Comparison of ENCODE assay signal across 22 cellular contexts in genomic region chr9:86705474-86705873, GRCh38.
DNase-seq lines count a peak whose midpoint lies in the region; ATAC-seq and TF ChIP-seq lines count a peak whose summit lies in the region.
"Had no signal": no experiment of that assay in that cellular context is flagged by ENCODE, and none has a peak within 500 bp of the region (broad histone marks: within the 10 kb centered on the region; RNA-seq: fewer than 3 reads in every experiment).

No MANE protein-coding gene starts in this region.

- H2AFZ ChIP-seq in smooth muscle cell (ENCODE audit: low read depth) = no peak overlapping the region
- H2AFZ ChIP-seq: PC-9 had no signal

- CTCF ChIA-PET in CD4-positive, alpha-beta T cell (lab: Charles Lee) = no interaction called here

- H3K4me2 ChIP-seq in smooth muscle cell = peak overlapping the region; percentile 3
- H3K4me2 ChIP-seq: PC-9 had no signal

- WGBS in smooth muscle cell (ENCODE audit: low lambda C conversion rate) = 59% methylated on average over 5 of the region's 5 CpGs

- H3K36me3 ChIP-seq in brain microvascular endothelial cell (replicated peaks) (no peaks in the 10 kb centered on the region), smooth muscle cell (ENCODE audit: low read depth) (no peaks in the 10 kb centered on the region)

- intact Hi-C loops in CD4-positive, alpha-beta T cell (cut with DNase I, micrococcal nuclease) = no loop called here

- peaks cover 22% of the 10 kb centered on the region for H3K27me3 Mint-ChIP-seq in CD4-positive, alpha-beta T cell
- H3K27me3 Mint-ChIP-seq: B cell had no signal

- H3K27me3 ChIP-seq in brain microvascular endothelial cell (replicated peaks) = no peaks in the 10 kb centered on the region
- H3K27me3 ChIP-seq in smooth muscle cell (ENCODE audit: low read depth) = no peaks in the 10 kb centered on the region
- no peaks in the 10 kb centered on the region for H3K27me3 ChIP-seq in CD4-positive, alpha-beta T cell (ENCODE audit: control insufficient read depth, insufficient read depth, low read length)

- H3K4me3 ChIP-seq in brain microvascular endothelial cell (ENCODE audit: low read depth, low read length) (no peak overlapping the region), fibroblast of the aortic adventitia (ENCODE audit: low read depth, low read length) (no peak overlapping the region), smooth muscle cell (no peak overlapping the region)
- H3K4me3 ChIP-seq: PC-9 had no signal

- H3K4me1 ChIP-seq in smooth muscle cell (ENCODE audit: low read depth) = no peaks in the 10 kb centered on the region

- in situ Hi-C loops in brain microvascular endothelial cell (cut with HindIII; ENCODE audit: low pct_ligation_motif_present, low sequenced_read_pairs) = no loop called here

- no peaks in the 10 kb centered on the region for H3K4me1 Mint-ChIP-seq in CD4-positive, alpha-beta T cell (ENCODE audit: low read depth)
- H3K4me1 Mint-ChIP-seq: B cell; CD4-positive, alpha-beta memory T cell had no signal

- peak; percentile 35 for DNase-seq in HCEC 1CT
- peak; percentile 3 for DNase-seq in brain microvascular endothelial cell
- peak; percentile 77 for DNase-seq in fibroblast of the aortic adventitia (ENCODE audit: low read depth)
- no peak for DNase-seq in smooth muscle cell (lab: John Stamatoyannopoulos, UW; ENCODE audit: unreplicated experiment)
- DNase-seq in CD4-positive, alpha-beta T cell = no peak
- DNase-seq in NCI-H2227 (lab: John Stamatoyannopoulos, UW; ENCODE audit: unreplicated experiment) = no peak
- no peak for DNase-seq in NCI-H187 (lab: John Stamatoyannopoulos, UW)
- DNase-seq: ACHN; CD4-positive, alpha-beta memory T cell; DND-41; GF-D8; H9; MV-4-11; NCI-H1417 treated with DMSO at 0.1 percent for 48 hours; NCI-H2029 treated with DMSO at 0.1 percent for 48 hours; NCI-H2171 treated with DMSO at 0.1 percent for 48 hours; NCI-H774; PC-9; SW 1271 had no signal

- TF ChIP-seq CTCF in brain microvascular endothelial cell (IDR thresholded peaks at IDR 0.05; ENCODE audit: low read depth, low read length, missing control alignments) (no peak), fibroblast of the aortic adventitia (IDR thresholded peaks at IDR 0.05; ENCODE audit: insufficient read depth, low read length) (no peak), smooth muscle cell (IDR thresholded peaks at IDR 0.05; ENCODE audit: borderline replicate concordance, insufficient read depth, poor library complexity, severe bottlenecking) (no peak)
- no peak for TF ChIP-seq CTCF in CD4-positive, alpha-beta T cell (IDR thresholded peaks at IDR 0.05)

- no peaks in the 10 kb centered on the region for H3F3A ChIP-seq in smooth muscle cell (ENCODE audit: low read depth)

- H3K9ac ChIP-seq in smooth muscle cell (ENCODE audit: low read depth) = no peak overlapping the region

- POLR2A ChIA-PET in CD4-positive, alpha-beta T cell (lab: Charles Lee) = no interaction called here

- no peaks in the 10 kb centered on the region for H3K79me2 ChIP-seq in smooth muscle cell (ENCODE audit: low read depth)

- no peaks in the 10 kb centered on the region for H4K20me1 ChIP-seq in smooth muscle cell (ENCODE audit: low read depth)

- no peaks in the 10 kb centered on the region for H3K36me3 Mint-ChIP-seq in CD4-positive, alpha-beta T cell (ENCODE audit: low read depth)
- H3K36me3 Mint-ChIP-seq: CD4-positive, alpha-beta memory T cell had no signal

- H3K27ac ChIP-seq in brain microvascular endothelial cell (no peak overlapping the region), smooth muscle cell (ENCODE audit: low read depth) (peak overlapping the region; percentile 75)
- H3K27ac ChIP-seq in CD4-positive, alpha-beta T cell (ENCODE audit: low read depth, low read length) = no peak overlapping the region
- H3K27ac ChIP-seq: HL-60, PC-9 had no signal

- H3K4me3 Mint-ChIP-seq in CD4-positive, alpha-beta T cell = no peak overlapping the region
- H3K4me3 Mint-ChIP-seq: B cell; CD4-positive, alpha-beta memory T cell; H9 had no signal

- H3K9me3 Mint-ChIP-seq in CD4-positive, alpha-beta T cell = no peaks in the 10 kb centered on the region
- H3K9me3 Mint-ChIP-seq: H9 had no signal

- H3K9me3 ChIP-seq in smooth muscle cell (replicated peaks; ENCODE audit: low read depth) = no peaks in the 10 kb centered on the region
- H3K9me3 ChIP-seq in CD4-positive, alpha-beta T cell (ENCODE audit: control insufficient read depth, low read length) = no peaks in the 10 kb centered on the region

- ATAC-seq in HG03175 (IDR thresholded peaks at IDR 0.05; ENCODE audit: unreplicated experiment) = no peak
- no peak for ATAC-seq in CD4-positive, alpha-beta T cell (ENCODE audit: poor library complexity)

- H3K27ac Mint-ChIP-seq in CD4-positive, alpha-beta T cell = no peak overlapping the region
- H3K27ac Mint-ChIP-seq: B cell; CD4-positive, alpha-beta memory T cell had no signal

Comparison
In these comparisons a context has a peak if more than half of its experiments do, and no peak if none do; other contexts are left out.
1. DNase-seq: peak in HCEC 1CT (single experiment), brain microvascular endothelial cell (single experiment) and fibroblast of the aortic adventitia (single experiment); none in smooth muscle cell (single experiment), CD4-positive, alpha-beta T cell (0 of 10), NCI-H2227 (single experiment) and NCI-H187 (0 of 2).